20 cellular contexts compared by ENCODE assay signal in the genomic region with DNA sequence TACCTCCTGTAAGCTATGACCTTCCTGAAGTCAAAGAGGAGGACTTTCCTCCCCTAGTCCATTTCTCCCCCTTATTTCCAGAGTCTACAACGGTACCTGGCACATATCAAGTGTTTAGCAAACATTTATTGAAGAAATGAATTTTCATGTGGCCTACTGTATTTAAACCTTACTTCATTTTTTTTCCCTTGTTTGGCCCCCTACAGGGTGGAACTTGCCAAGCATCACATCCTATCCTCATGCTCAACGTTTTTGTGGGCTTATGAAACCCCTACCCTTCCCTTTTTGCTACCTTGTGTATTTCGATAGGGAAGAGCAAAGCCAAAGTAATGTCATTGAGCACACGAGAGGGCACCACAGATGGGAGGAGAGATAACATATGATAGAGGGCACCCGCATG.
"Had no signal": no experiment of that assay in that cellular context is flagged by ENCODE, and none has a peak within 500 bp of the region (broad histone marks: within the 10 kb centered on the region; RNA-seq: fewer than 3 reads in every experiment).

No MANE protein-coding gene starts in this region.

- H3K9me3 ChIP-seq: gastrocnemius medialis, prostate gland had no signal

- H3K27ac ChIP-seq: gastrocnemius medialis, prostate gland, VCaP had no signal

- H3K36me3 Mint-ChIP-seq: brain had no signal

- H3K4me3 Mint-ChIP-seq: activated CD8-positive, alpha-beta T cell treated with anti-CD3 and anti-CD28 coated beads, Interleukin-2, amount 10 ng/mL, durations not matched to agents 7 days and 5 days; activated T-helper 1 cell treated with anti-CD3 and anti-CD28 coated beads, Interleukin-12 subunit alpha, Interleukin-12 subunit beta, Interleukin-2, Interleukin-4 antibody, amounts not matched to agents 30 ng/mL and 10 ng/mL and 1 ng/mL, durations not matched to agents 14 hours and 24 hours and 36 hours; dendritic cell treated with granulocyte-macrophage colony-stimulating factor and Interleukin-4, amounts not matched to agents 40 ng/mL and 50 ng/mL, for 4 days had no signal

- ATAC-seq: activated CD8-positive, alpha-beta T cell treated with anti-CD3 and anti-CD28 coated beads, Interleukin-2, amount 10 ng/mL, durations not matched to agents 7 days and 5 days; activated naive CD4-positive, alpha-beta T cell treated with anti-CD3 and anti-CD28 coated beads, Interleukin-2, amount 50 U/mL, for 72 hours; gastrocnemius medialis; left cardiac atrium; right cardiac atrium had no signal

- H3K4me1 ChIP-seq: gastrocnemius medialis, prostate gland had no signal

- H3K27me3 ChIP-seq: gastrocnemius medialis had no signal

- DNase-seq: activated CD4-positive, alpha-beta T cell treated with anti-CD3 and anti-CD28 coated beads for 1 hour; activated CD4-positive, alpha-beta T cell treated with anti-CD3 and anti-CD28 coated beads, Interleukin-2, amount 50 U/mL, for 1 hour; activated CD8-positive, alpha-beta T cell treated with anti-CD3 and anti-CD28 coated beads, Interleukin-2, amount 10 ng/mL, durations not matched to agents 7 days and 5 days; aorta; caudate nucleus; effector CD4-positive, alpha-beta T cell; gastrocnemius medialis; head of caudate nucleus; hypothalamus; islet precursor cell; left cardiac atrium; right cardiac atrium; stimulated activated CD4-positive, alpha-beta T cell treated with anti-CD3 and anti-CD28 coated beads, Interleukin-4, amount 100 ng/mL, for 24 hours; stimulated activated naive CD4-positive, alpha-beta T cell treated with Interleukin-2 at 50 U/mL for 16 hours had no signal

- H3K27me3 Mint-ChIP-seq: dendritic cell treated with granulocyte-macrophage colony-stimulating factor and Interleukin-4, amounts not matched to agents 40 ng/mL and 50 ng/mL, for 4 days had no signal

- H3K36me3 ChIP-seq: gastrocnemius medialis, prostate gland had no signal

- H3K4me3 ChIP-seq: gastrocnemius medialis, prostate gland had no signal

- H3K27ac Mint-ChIP-seq: activated CD8-positive, alpha-beta T cell treated with anti-CD3 and anti-CD28 coated beads, Interleukin-2, amount 10 ng/mL, durations not matched to agents 7 days and 5 days; activated naive CD4-positive, alpha-beta T cell treated with anti-CD3 and anti-CD28 coated beads, Interleukin-2, amount 50 U/mL, for 72 hours; activated T-helper 1 cell treated with anti-CD3 and anti-CD28 coated beads, Interleukin-12 subunit alpha, Interleukin-12 subunit beta, Interleukin-2, Interleukin-4 antibody, amounts not matched to agents 30 ng/mL and 10 ng/mL and 1 ng/mL, durations not matched to agents 14 hours and 24 hours and 36 hours; brain; dendritic cell treated with granulocyte-macrophage colony-stimulating factor and Interleukin-4, amounts not matched to agents 40 ng/mL and 50 ng/mL, for 4 days had no signal
